21 cellular contexts compared by ENCODE assay signal in the genomic region with DNA sequence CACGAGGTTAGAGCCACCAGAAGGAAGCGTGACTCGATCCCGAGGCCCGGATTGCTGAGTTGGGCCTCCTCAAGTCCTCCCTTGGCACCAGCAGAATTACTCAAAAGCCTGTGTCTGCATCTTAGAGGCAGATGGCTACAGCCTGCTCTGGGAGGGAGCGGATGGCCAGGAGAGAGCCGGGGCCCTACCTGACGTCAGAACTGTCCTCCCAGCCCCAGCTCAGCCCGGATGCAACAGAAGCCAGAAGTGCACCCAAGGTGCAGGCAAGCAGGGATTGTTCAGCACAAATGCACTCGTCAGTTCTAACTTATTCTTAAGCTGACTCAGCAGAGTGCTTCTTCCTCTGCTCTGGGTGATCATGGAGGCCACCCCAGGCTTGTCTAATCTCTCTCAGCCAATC.
"Had no signal": no experiment of that assay in that cellular context is flagged by ENCODE, and none has a peak within 500 bp of the region (broad histone marks: within the 10 kb centered on the region; RNA-seq: fewer than 3 reads in every experiment).

No MANE protein-coding gene starts in this region.

- FAIRE-seq: small intestine, TTC549 had no signal

- H3K4me3 Mint-ChIP-seq: activated naive CD8-positive, alpha-beta T cell treated with anti-CD3 and anti-CD28 coated beads, Interleukin-2, amount 50 U/mL, for 24 hours; activated T-helper 1 cell treated with anti-CD3 and anti-CD28 coated beads, Interleukin-12 subunit alpha, Interleukin-12 subunit beta, Interleukin-2, Interleukin-4 antibody, amounts not matched to agents 30 ng/mL and 10 ng/mL and 1 ng/mL, durations not matched to agents 14 hours and 24 hours and 36 hours; brain; memory B cell; nephron had no signal

- H3K27me3 Mint-ChIP-seq: brain, memory B cell had no signal

- H3K36me3 ChIP-seq: uterus had no signal

- H3K4me1 ChIP-seq: testis, uterus had no signal

- H3K27ac Mint-ChIP-seq: activated naive CD8-positive, alpha-beta T cell treated with anti-CD3 and anti-CD28 coated beads, Interleukin-2, amount 50 U/mL, for 24 hours; activated T-helper 1 cell treated with anti-CD3 and anti-CD28 coated beads, Interleukin-12 subunit alpha, Interleukin-12 subunit beta, Interleukin-2, Interleukin-4 antibody, amounts not matched to agents 30 ng/mL and 10 ng/mL and 1 ng/mL, durations not matched to agents 14 hours and 24 hours and 36 hours; brain; memory B cell; nephron had no signal

- H3K4me3 ChIP-seq: testis, uterus had no signal

- H3K9me3 ChIP-seq: testis, uterus had no signal

- H3K36me3 Mint-ChIP-seq: brain, memory B cell had no signal

- H3K4me1 Mint-ChIP-seq: activated naive CD8-positive, alpha-beta T cell treated with anti-CD3 and anti-CD28 coated beads, Interleukin-2, amount 50 U/mL, for 24 hours; nephron had no signal

- ATAC-seq: activated naive CD8-positive, alpha-beta T cell treated with anti-CD3 and anti-CD28 coated beads, Interleukin-2, amount 50 U/mL, for 24 hours; left ventricle myocardium superior; sciatic nerve had no signal

- H3K27me3 ChIP-seq: testis, uterus had no signal

- H3K27ac ChIP-seq: testis, uterus had no signal

- H3K9me3 Mint-ChIP-seq: activated naive CD8-positive, alpha-beta T cell treated with anti-CD3 and anti-CD28 coated beads, Interleukin-2, amount 50 U/mL, for 24 hours; activated T-helper 1 cell treated with anti-CD3 and anti-CD28 coated beads, Interleukin-12 subunit alpha, Interleukin-12 subunit beta, Interleukin-2, Interleukin-4 antibody, amounts not matched to agents 30 ng/mL and 10 ng/mL and 1 ng/mL, durations not matched to agents 14 hours and 24 hours and 36 hours; brain; memory B cell; nephron had no signal

- DNase-seq: activated CD4-positive, alpha-beta T cell treated with anti-CD3 and anti-CD28 coated beads for 1 hour; activated gamma-delta T cell; activated naive CD4-positive, alpha-beta T cell treated with anti-CD3 and anti-CD28 coated beads, Interleukin-2, amount 50 U/mL, for 16 hours; activated naive CD8-positive, alpha-beta T cell treated with anti-CD3 and anti-CD28 coated beads, Interleukin-2, amount 50 U/mL, for 24 hours; effector memory CD4-positive, alpha-beta T cell; foreskin melanocyte; glutamatergic neuron; hippocampal formation; left ventricle myocardium superior; small intestine; stimulated activated CD4-positive, alpha-beta T cell treated with anti-CD3 and anti-CD28 coated beads, Interleukin-15, amount 100 ng/mL, for 24 hours; stimulated activated naive CD4-positive, alpha-beta T cell; testis; trophoblast cell; uterus had no signal
